In genomic region chr14:75391953-75392352, GRCh38 we compare ENCODE assay signal across 11 cellular contexts.
"Had no signal": no experiment of that assay in that cellular context is flagged by ENCODE, and none has a peak within 500 bp of the region (broad histone marks: within the 10 kb centered on the region; RNA-seq: fewer than 3 reads in every experiment).

No MANE protein-coding gene starts in this region.

- H3K9me3 ChIP-seq: HAP-1 had no signal

- H3K27ac ChIP-seq: GM23248 had no signal

- DNase-seq: GM23248, GOT3, H7, H9, HCEC 1CT, HFFc6 had no signal

- FAIRE-seq: H1, H54 had no signal

- H3K4me3 ChIP-seq: GM23248, GM23338, HAP-1 had no signal

- H3K4me1 ChIP-seq: HAP-1 had no signal

- ATAC-seq: HCT116 had no signal

- H3K36me3 ChIP-seq: HAP-1 had no signal
